In the genomic region with DNA sequence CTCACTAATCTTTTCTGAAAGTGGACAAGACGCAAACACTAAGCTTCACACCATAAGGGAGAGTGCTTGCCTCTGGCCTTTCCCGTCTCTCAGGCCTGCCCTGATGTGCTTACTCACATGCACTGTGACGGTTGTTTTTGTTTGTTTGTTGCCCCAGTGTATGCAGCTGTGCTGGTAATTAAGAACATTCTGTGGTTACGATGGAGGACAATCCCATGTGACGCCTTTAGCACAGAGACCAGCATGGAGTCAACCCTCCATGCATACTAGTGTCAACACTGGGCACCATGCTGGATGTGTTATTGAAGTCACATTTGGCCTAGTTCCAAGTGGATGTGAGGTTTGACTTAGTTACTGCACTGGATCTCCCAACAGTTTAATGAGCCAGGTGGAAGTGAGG, we compare ENCODE assay signal across 24 cellular contexts. TPM values are rescaled to one million over a fixed set of nuclear protein-coding genes. Genes with fewer than 3 reads are reported as not detected.
DNase-seq lines count a peak whose midpoint lies in the region; TF ChIP-seq lines count a peak whose summit lies in the region.
"Had no signal": no experiment of that assay in that cellular context is flagged by ENCODE, and none has a peak within 500 bp of the region (broad histone marks: within the 10 kb centered on the region; RNA-seq: fewer than 3 reads in every experiment).

No MANE protein-coding gene starts in this region.

- H3K4me3 ChIP-seq in trophoblast cell (ENCODE audit: low read depth, low read length) (no peak overlapping the region), adrenal gland (no peak overlapping the region)
- H3K4me3 ChIP-seq: GM12878, left ventricle myocardium inferior, right lobe of liver, upper lobe of right lung had no signal

- no peak for TF ChIP-seq CTCF in adrenal gland (IDR thresholded peaks at IDR 0.05)

- H3K79me1 ChIP-seq in trophoblast cell (ENCODE audit: low read length) = peaks cover 2% of the 10 kb centered on the region

- H3K9me3 ChIP-seq in trophoblast cell (ENCODE audit: insufficient read depth, low read depth, low read length) (no peaks in the 10 kb centered on the region), adrenal gland (replicated peaks in 1 of 3) (no peaks in the 10 kb centered on the region)
- H3K9me3 ChIP-seq: Caco-2, left ventricle myocardium inferior, right lobe of liver, upper lobe of right lung had no signal

- H4K8ac ChIP-seq in trophoblast cell (ENCODE audit: low read depth, low read length) = no peak overlapping the region

- H3K27me3 ChIP-seq in trophoblast cell (ENCODE audit: insufficient read depth, low read length) (no peaks in the 10 kb centered on the region), adrenal gland (no peaks in the 10 kb centered on the region)
- H3K27me3 ChIP-seq: right lobe of liver, upper lobe of right lung had no signal

- no peak overlapping the region for H3K18ac ChIP-seq in trophoblast cell (ENCODE audit: low read length)

- H4K12ac ChIP-seq in trophoblast cell (ENCODE audit: low read depth, low read length) = no peak overlapping the region

- H2AFZ ChIP-seq in trophoblast cell (ENCODE audit: insufficient read depth, low read length, poor library complexity) = no peak overlapping the region

- H2BK5ac ChIP-seq in trophoblast cell (ENCODE audit: low read depth, low read length, poor library complexity) = no peak overlapping the region

- H2BK12ac ChIP-seq in trophoblast cell (ENCODE audit: low read length) = no peak overlapping the region

- H3K27ac ChIP-seq in trophoblast cell (ENCODE audit: low read depth, low read length) (no peak overlapping the region), adrenal gland (no peak overlapping the region)
- H3K27ac ChIP-seq: left ventricle myocardium inferior, upper lobe of right lung had no signal

- WGBS in trophoblast cell (ENCODE audit: extremely low coverage, insufficient coverage, insufficient read length) = no CpG with 5 or more reads among the region's 5 CpGs
- 91 to 95% (median 93%) methylated on average over 5 of the region's 5 CpGs for WGBS in adrenal gland, 4 donors

- no peak overlapping the region for H3K14ac ChIP-seq in trophoblast cell (ENCODE audit: low read length)

- H3K23ac ChIP-seq in trophoblast cell (ENCODE audit: low read length) = no peak overlapping the region

- DNase-seq in NCI-H1092 (lab: John Stamatoyannopoulos, UW) (peak; percentile 80), NCI-H2029 (lab: John Stamatoyannopoulos, UW) (peak; percentile 98), NCI-H774 (lab: John Stamatoyannopoulos, UW) (peak; percentile 92), trophoblast cell (peak in 1 of 2 donors; percentile 2), cardiac septum (ENCODE audit: low spot score) (no peak), H4 (ENCODE audit: low spot score) (no peak), adrenal gland (no peak)
- DNase-seq: activated CD4-positive, alpha-beta T cell treated with anti-CD3 and anti-CD28 coated beads for 48 hours; activated T-cell treated with anti-CD3 and anti-CD28 coated beads, Interleukin-2, amount 50 U/mL, for 4 hours; C1 segment of cervical spinal cord; Caco-2; EL; glutamatergic neuron; HFFc6; KBM-7; left ventricle myocardium inferior; mesendoderm; NCI-H1694; NCI-H526 treated with DMSO at 0.1 percent for 48 hours; right lobe of liver; stimulated activated CD4-positive, alpha-beta T cell treated with anti-CD3 and anti-CD28 coated beads, Interleukin-4, amount 100 ng/mL, for 24 hours; substantia nigra; upper lobe of right lung had no signal

- H3K4me2 ChIP-seq in trophoblast cell (ENCODE audit: low read length) = no peak overlapping the region

- TF ChIP-seq POLR2A in adrenal gland (IDR thresholded peaks at IDR 0.05) = no peak

- peaks cover 6 to 9% of the 10 kb centered on the region in 2 experiments for H3K4me1 ChIP-seq in trophoblast cell (ENCODE audit: control insufficient read depth in 1 of 2, insufficient read depth in 2 of 2, low read length in 2 of 2)
- H3K4me1 ChIP-seq in adrenal gland (replicated peaks in 1 of 2) = no peaks in the 10 kb centered on the region
- H3K4me1 ChIP-seq: Caco-2, left ventricle myocardium inferior, upper lobe of right lung had no signal

- H3K79me2 ChIP-seq in trophoblast cell (ENCODE audit: control insufficient read depth, insufficient read depth, low read length, poor library complexity) = no peaks in the 10 kb centered on the region

- H3K9ac ChIP-seq in trophoblast cell (ENCODE audit: low read length) = no peak overlapping the region

- H3K36me3 ChIP-seq in trophoblast cell (ENCODE audit: control insufficient read depth in 1 of 2, insufficient read depth in 2 of 2, low read length in 2 of 2) (no peaks in the 10 kb centered on the region), adrenal gland (replicated peaks in 1 of 2) (no peaks in the 10 kb centered on the region)
- H3K36me3 ChIP-seq: left ventricle myocardium inferior, right lobe of liver, upper lobe of right lung had no signal

- intact Hi-C loops in cardiac septum (cut with DNase I) = no loop called here
- intact Hi-C loops in adrenal gland (cut with DNase I) = no loop called here

- H2AK5ac ChIP-seq in trophoblast cell (ENCODE audit: low read length) = no peak overlapping the region

- peak overlapping the region; percentile 13 for H4K91ac ChIP-seq in trophoblast cell (ENCODE audit: low read depth, low read length)

- no peak overlapping the region for H2BK120ac ChIP-seq in trophoblast cell (ENCODE audit: insufficient read depth, low read length, poor library complexity)

- H3K4ac ChIP-seq in trophoblast cell (ENCODE audit: low read depth, low read length) = no peak overlapping the region

RNA-seq across cellular contexts. Expression of a gene that starts 27.8 kb away (rescaled TPM):
- 41.5 and 45.5 TPM in 2 replicates for polyA plus RNA-seq in trophoblast cell (2013)
- 4.4 TPM for total RNA-seq in cardiac septum
- total RNA-seq in H4 (2014; rRNA removed; shearing (Covaris generic)) = 10.1 and 13.4 TPM in 2 replicates
- 10 to 100 TPM in 1 of 8 donors, 1 to 10 TPM in 7; 2.1 to 12.1 (median 4.8) TPM for total RNA-seq in adrenal gland
- 1 to 10 TPM in 2 of 3 donors, under 1 TPM in 1; 0.90 to 1.2 (median 1.1) TPM for polyA plus RNA-seq in adrenal gland

Comparison
In these comparisons a context has a peak if more than half of its experiments do, and no peak if none do; other contexts are left out.
1. DNase-seq: peak in NCI-H1092 (single experiment), NCI-H2029 (single experiment) and NCI-H774 (single experiment); none in cardiac septum (single experiment), H4 (single experiment) and adrenal gland (0 of 7).